In genomic region chr3:69784854-69785523, GRCh38 we compare ENCODE assay signal across 10 cellular contexts. TPM values are rescaled to one million over a fixed set of nuclear protein-coding genes. Genes with fewer than 3 reads are reported as not detected.
A peak's percentile ranks its signal among the peaks of the same experiment; 100 is the strongest.
DNase-seq lines count a peak whose midpoint lies in the region; ATAC-seq and TF ChIP-seq lines count a peak whose summit lies in the region.
"Had no signal": no experiment of that assay in that cellular context is flagged by ENCODE, and none has a peak within 500 bp of the region (broad histone marks: within the 10 kb centered on the region; RNA-seq: fewer than 3 reads in every experiment).

No MANE protein-coding gene starts in this region.

- H3K4me1 ChIP-seq in osteoblast (ENCODE audit: insufficient read depth, low read length) = peaks cover 28% of the 10 kb centered on the region

- TF ChIP-seq CTCF in fibroblast of mammary gland (conservative IDR thresholded peaks at IDR 0.05; ENCODE audit: control insufficient read depth, insufficient read depth, low read depth, low read length) (no peak), osteoblast (IDR thresholded peaks at IDR 0.05; ENCODE audit: extremely low read depth, low read depth, low read length) (no peak)

- no peaks in the 10 kb centered on the region for H4K20me1 ChIP-seq in osteoblast (ENCODE audit: insufficient read depth, low read length)

- no peak for ATAC-seq in HG03457 (IDR thresholded peaks at IDR 0.05; ENCODE audit: unreplicated experiment)

- peak overlapping the region; percentile 49 for H3K4me2 ChIP-seq in osteoblast (ENCODE audit: insufficient read depth, low read length)

- H3K36me3 ChIP-seq in osteoblast (ENCODE audit: insufficient read depth, low read length) = no peaks in the 10 kb centered on the region

- no peak overlapping the region for H3K27ac ChIP-seq in osteoblast (ENCODE audit: low read depth, low read length)

- in situ Hi-C loops in Caki2 (cut with HindIII; ENCODE audit: low pct_unique_long_range_greater_than_20kb, low sequenced_read_pairs) = no loop called here

- no peaks in the 10 kb centered on the region for H3K9me3 ChIP-seq in osteoblast (ENCODE audit: low read depth, low read length)

- H3K27me3 ChIP-seq in osteoblast (ENCODE audit: insufficient read depth, low read length) = no peaks in the 10 kb centered on the region

- no peak overlapping the region for H3K4me3 ChIP-seq in fibroblast of mammary gland (ENCODE audit: control insufficient read depth, low read depth, low read length)
- H3K4me3 ChIP-seq in osteoblast (ENCODE audit: insufficient read depth, low read length) = no peak overlapping the region

- peak; percentile 63 for DNase-seq in Caki2 (ENCODE audit: low read depth)
- peak; percentile 91 for DNase-seq in RPMI7951 (ENCODE audit: low read depth)
- DNase-seq in fibroblast of mammary gland (ENCODE audit: low read depth) = peak; percentile 86
- peak; percentile 72 for DNase-seq in osteoblast (ENCODE audit: insufficient read length, low spot score, missing footprints)
- DNase-seq in retina = no peak
- no peak for DNase-seq in superior temporal gyrus (ENCODE audit: extremely low spot score)
- no peak for DNase-seq in T-helper 9 cell
- DNase-seq: foreskin melanocyte, NCI-H187 treated with DMSO at 0.1 percent for 48 hours had no signal

- H3K79me2 ChIP-seq in osteoblast (ENCODE audit: insufficient read depth, low read length) = no peaks in the 10 kb centered on the region

- no peak overlapping the region for H2AFZ ChIP-seq in osteoblast (ENCODE audit: low read length)

RNA-seq across cellular contexts. Expression of gene MITF, which starts 45.7 kb away (rescaled TPM):
- total RNA-seq in Caki2 (2014; rRNA removed; shearing (Covaris generic); ENCODE audit: low replicate concordance) = 26.3 and 32.1 TPM in 2 replicates
- 4.0 and 4.3 TPM in 2 replicates for total RNA-seq in RPMI7951 (2014; rRNA removed; shearing (Covaris generic))
- 11.6 and 16.2 TPM in 2 replicates for total RNA-seq in osteoblast

Comparison
In these comparisons a context has a peak if more than half of its experiments do, and no peak if none do; other contexts are left out.
1. DNase-seq: peak in Caki2 (single experiment), RPMI7951 (single experiment), fibroblast of mammary gland (single experiment) and osteoblast (single experiment); none in retina (single experiment), superior temporal gyrus (single experiment) and T-helper 9 cell (single experiment).